In genomic region chr6:18203786-18204185, GRCh38 we compare ENCODE assay signal across 23 cellular contexts.
"Had no signal": no experiment of that assay in that cellular context is flagged by ENCODE, and none has a peak within 500 bp of the region (broad histone marks: within the 10 kb centered on the region; RNA-seq: fewer than 3 reads in every experiment).

No MANE protein-coding gene starts in this region.

- H3K4me1 ChIP-seq: psoas muscle, right atrium auricular region, tibial artery had no signal

- H3K36me3 ChIP-seq: ovary had no signal

- H3K4me1 Mint-ChIP-seq: activated naive CD8-positive, alpha-beta T cell treated with anti-CD3 and anti-CD28 coated beads, Interleukin-2, amount 50 U/mL, for 24 hours; natural killer cell had no signal

- H3K4me3 Mint-ChIP-seq: activated CD8-positive, alpha-beta T cell treated with anti-CD3 and anti-CD28 coated beads, Interleukin-2, amount 10 ng/mL, durations not matched to agents 7 days and 5 days; activated naive CD8-positive, alpha-beta T cell treated with anti-CD3 and anti-CD28 coated beads, Interleukin-2, amount 50 U/mL, for 24 hours; activated T-helper 1 cell treated with anti-CD3 and anti-CD28 coated beads, Interleukin-12 subunit alpha, Interleukin-12 subunit beta, Interleukin-2, Interleukin-4 antibody, amounts not matched to agents 30 ng/mL and 10 ng/mL and 1 ng/mL, durations not matched to agents 14 hours and 24 hours and 36 hours; natural killer cell; stimulated activated naive CD8-positive, alpha-beta T cell treated with anti-CD3 and anti-CD28 coated beads, Interleukin-15, Interleukin-2, amounts not matched to agents 100 ng/mL and 50 ng/mL, for 24 hours had no signal

- H3K9me3 Mint-ChIP-seq: activated naive CD8-positive, alpha-beta T cell treated with anti-CD3 and anti-CD28 coated beads, Interleukin-2, amount 50 U/mL, for 24 hours; activated T-helper 1 cell treated with anti-CD3 and anti-CD28 coated beads, Interleukin-12 subunit alpha, Interleukin-12 subunit beta, Interleukin-2, Interleukin-4 antibody, amounts not matched to agents 30 ng/mL and 10 ng/mL and 1 ng/mL, durations not matched to agents 14 hours and 24 hours and 36 hours; natural killer cell; stimulated activated naive CD8-positive, alpha-beta T cell treated with anti-CD3 and anti-CD28 coated beads, Interleukin-15, Interleukin-2, amounts not matched to agents 100 ng/mL and 50 ng/mL, for 24 hours had no signal

- ATAC-seq: activated CD8-positive, alpha-beta T cell treated with anti-CD3 and anti-CD28 coated beads, Interleukin-2, amount 10 ng/mL, durations not matched to agents 7 days and 5 days; activated naive CD8-positive, alpha-beta T cell treated with anti-CD3 and anti-CD28 coated beads, Interleukin-2, amount 50 U/mL, for 24 hours; heart right ventricle; left lobe of liver; natural killer cell; psoas muscle had no signal

- H3K27me3 ChIP-seq: heart right ventricle, ovary, right atrium auricular region, tibial artery had no signal

- H3K4me3 ChIP-seq: heart right ventricle, lung, ovary, psoas muscle, right atrium auricular region, tibial artery had no signal

- DNase-seq: activated CD4-positive, alpha-beta T cell treated with anti-CD3 and anti-CD28 coated beads for 1 hour; activated CD4-positive, alpha-beta T cell treated with anti-CD3 and anti-CD28 coated beads, Interleukin-2, amount 50 U/mL, for 1 hour; activated CD8-positive, alpha-beta T cell treated with anti-CD3 and anti-CD28 coated beads, Interleukin-2, amount 10 ng/mL, durations not matched to agents 7 days and 5 days; activated gamma-delta T cell; activated naive CD4-positive, alpha-beta T cell treated with anti-CD3 and anti-CD28 coated beads, Interleukin-2, amount 50 U/mL, for 16 hours; activated naive CD8-positive, alpha-beta T cell treated with anti-CD3 and anti-CD28 coated beads, Interleukin-2, amount 50 U/mL, for 24 hours; cortex of kidney; heart right ventricle; kidney; natural killer cell; ovary; psoas muscle; stimulated activated CD4-positive, alpha-beta T cell treated with anti-CD3 and anti-CD28 coated beads, Interleukin-12 subunit alpha, Interleukin-12 subunit beta, amount 100 ng/mL, for 4 hours; substantia nigra; T-helper 2 cell; tibial artery; WERI-Rb-1 had no signal

- H3K27ac ChIP-seq: epithelial cell of prostate, heart right ventricle, ovary, psoas muscle, right atrium auricular region, tibial artery, WERI-Rb-1 had no signal

- H3K9me3 ChIP-seq: heart right ventricle, ovary, psoas muscle, right atrium auricular region, tibial artery had no signal

- H3K27ac Mint-ChIP-seq: activated CD8-positive, alpha-beta T cell treated with anti-CD3 and anti-CD28 coated beads, Interleukin-2, amount 10 ng/mL, durations not matched to agents 7 days and 5 days; activated naive CD8-positive, alpha-beta T cell treated with anti-CD3 and anti-CD28 coated beads, Interleukin-2, amount 50 U/mL, for 24 hours; activated T-helper 1 cell treated with anti-CD3 and anti-CD28 coated beads, Interleukin-12 subunit alpha, Interleukin-12 subunit beta, Interleukin-2, Interleukin-4 antibody, amounts not matched to agents 30 ng/mL and 10 ng/mL and 1 ng/mL, durations not matched to agents 14 hours and 24 hours and 36 hours; natural killer cell; stimulated activated naive CD8-positive, alpha-beta T cell treated with anti-CD3 and anti-CD28 coated beads, Interleukin-15, Interleukin-2, amounts not matched to agents 100 ng/mL and 50 ng/mL, for 24 hours had no signal

- H3K27me3 Mint-ChIP-seq: activated naive CD8-positive, alpha-beta T cell treated with anti-CD3 and anti-CD28 coated beads, Interleukin-2, amount 50 U/mL, for 24 hours; stimulated activated naive CD8-positive, alpha-beta T cell treated with anti-CD3 and anti-CD28 coated beads, Interleukin-15, Interleukin-2, amounts not matched to agents 100 ng/mL and 50 ng/mL, for 24 hours had no signal
